In genomic region chr12:124203176-124203575, GRCh38 we compare ENCODE assay signal across 20 cellular contexts.
DNase-seq lines count a peak whose midpoint lies in the region; ATAC-seq, FAIRE-seq and TF ChIP-seq lines count a peak whose summit lies in the region.
"Had no signal": no experiment of that assay in that cellular context is flagged by ENCODE, and none has a peak within 500 bp of the region (broad histone marks: within the 10 kb centered on the region; RNA-seq: fewer than 3 reads in every experiment).

No MANE protein-coding gene starts in this region.

- H3K4me3 Mint-ChIP-seq in type B pancreatic cell: peak overlapping the region; percentile 45
- H3K4me3 Mint-ChIP-seq in H9: no peak overlapping the region
- H3K4me3 Mint-ChIP-seq: CD14-positive monocyte; CD4-positive, alpha-beta memory T cell; CD4-positive, CD25-positive, alpha-beta regulatory T cell; CD8-positive, alpha-beta memory T cell had no signal

- H2AFZ ChIP-seq in H9 (ENCODE audit: low read length): no peak overlapping the region

- no peak overlapping the region for H2BK120ac ChIP-seq in H9 (ENCODE audit: low read depth, low read length, poor library complexity, severe bottlenecking)

- no peak overlapping the region for H2BK20ac ChIP-seq in H9 (ENCODE audit: low read depth, low read length, poor library complexity, severe bottlenecking)

- H3K79me2 ChIP-seq in H9 (ENCODE audit: insufficient read depth, low read length): no peaks in the 10 kb centered on the region

- H3K27ac ChIP-seq in HEK293 (ENCODE audit: extremely low read depth, low read depth, low read length) (no peak overlapping the region), H9 (ENCODE audit: insufficient read length, low read depth, low read length) (no peak overlapping the region)
- H3K27ac ChIP-seq: BLaER1 had no signal

- POLR2A ChIA-PET in HEK293 (lab: Yijun Ruan, JAX): no interaction called here

- no peak overlapping the region for H3K4ac ChIP-seq in H9 (ENCODE audit: low read depth, low read length)

- no peak for ATAC-seq in GM18517 (IDR thresholded peaks at IDR 0.05; ENCODE audit: unreplicated experiment)

- no peaks in the 10 kb centered on the region for H4K20me1 ChIP-seq in H9 (ENCODE audit: control insufficient read depth, insufficient read depth, insufficient read length)
- H4K20me1 ChIP-seq: BLaER1 had no signal

- H3K9me3 ChIP-seq in HEK293 (ENCODE audit: control insufficient read depth, insufficient read depth, low read depth, low read length) (no peaks in the 10 kb centered on the region), H9 (ENCODE audit: control insufficient read depth, low read depth, low read length) (no peaks in the 10 kb centered on the region)

- H3K9me3 Mint-ChIP-seq in type B pancreatic cell: peaks cover 13% of the 10 kb centered on the region
- peaks cover 4 to 10% of the 10 kb centered on the region in 2 experiments; a peak in 4 of 5 replicates for H3K9me3 Mint-ChIP-seq in H9

- H3K4me1 Mint-ChIP-seq in type B pancreatic cell (ENCODE audit: unreplicated experiment) (peaks cover 25% of the 10 kb centered on the region), H9 (peaks cover 23 to 25% of the 10 kb centered on the region in 2 experiments)
- H3K4me1 Mint-ChIP-seq: CD14-positive monocyte; CD4-positive, alpha-beta memory T cell; CD4-positive, CD25-positive, alpha-beta regulatory T cell; CD8-positive, alpha-beta memory T cell had no signal

- H3K36me3 ChIP-seq in HEK293 (ENCODE audit: control insufficient read depth in 2 of 2, insufficient read depth in 1 of 2, low read length in 2 of 2): no peaks in the 10 kb centered on the region
- H3K36me3 ChIP-seq: BE2C, BLaER1 had no signal

- H4K5ac ChIP-seq in H9 (ENCODE audit: insufficient read length, low read depth, low read length): no peak overlapping the region

- no peak overlapping the region for H2BK12ac ChIP-seq in H9 (ENCODE audit: insufficient read length, low read depth, low read length)

- H3K27me3 ChIP-seq in H9 (ENCODE audit: insufficient read depth, low read length): no peaks in the 10 kb centered on the region
- H3K27me3 ChIP-seq: BLaER1 had no signal

- H3T11ph ChIP-seq in H9 (ENCODE audit: low read length): no peak overlapping the region

- DNase-seq in D721Med (ENCODE audit: insufficient read length, low spot score) (no peak), type B pancreatic cell (ENCODE audit: extremely low spot score, unreplicated experiment) (no peak), H9 (no peak)
- DNase-seq: 8988T; ACHN; BE2C; C1 segment of cervical spinal cord; CD4-positive, alpha-beta memory T cell; CD4-positive, CD25-positive, alpha-beta regulatory T cell; CD8-positive, alpha-beta memory T cell; COR-L47; DMS79 treated with DMSO at 0.1 percent for 48 hours; GF-D8 had no signal

- H3K79me1 ChIP-seq in H9 (ENCODE audit: insufficient read depth, low read depth, low read length, poor library complexity, severe bottlenecking): no peaks in the 10 kb centered on the region

- no peak overlapping the region for H3K14ac ChIP-seq in H9 (ENCODE audit: insufficient read depth, low read length)

- FAIRE-seq in D721Med (lab: Jason Lieb, UNC): peak; percentile 68
- FAIRE-seq: A204.1, G401.6, GM12891 had no signal

- H3K4me3 ChIP-seq in HEK293 (ENCODE audit: low read depth, low read length): no peak overlapping the region
- H3K4me3 ChIP-seq: BLaER1 had no signal

- no peak overlapping the region for H2AK5ac ChIP-seq in H9 (ENCODE audit: insufficient read length, low read length)

- H3K36me3 Mint-ChIP-seq in type B pancreatic cell: peaks cover 4% of the 10 kb centered on the region
- peaks cover 0 to 17% (median 4%) of the 10 kb centered on the region in 3 experiments; a peak in 5 of 7 replicates for H3K36me3 Mint-ChIP-seq in H9 (ENCODE audit: insufficient read depth in 1 of 3, low read depth in 3 of 3)
- H3K36me3 Mint-ChIP-seq: CD14-positive monocyte; CD4-positive, alpha-beta memory T cell; CD4-positive, CD25-positive, alpha-beta regulatory T cell; CD8-positive, alpha-beta memory T cell had no signal

- H4K91ac ChIP-seq in H9 (ENCODE audit: insufficient read length, low read depth, low read length): no peak overlapping the region

- no peak overlapping the region for H3K18ac ChIP-seq in H9 (ENCODE audit: insufficient read length, low read depth, low read length)

- TF ChIP-seq CTCF in D721Med (IDR thresholded peaks at IDR 0.05; ENCODE audit: insufficient read depth, missing control alignments) (no peak), HEK293 (tag by site-specific recombination; IDR thresholded peaks at IDR 0.05) (no peak), type B pancreatic cell (conservative IDR thresholded peaks at IDR 0.05) (no peak), H9 (conservative IDR thresholded peaks at IDR 0.05) (no peak)

- no peaks in the 10 kb centered on the region for H3K4me1 ChIP-seq in HEK293 (ENCODE audit: control insufficient read depth, insufficient read depth, low read length)
- no peaks in the 10 kb centered on the region for H3K4me1 ChIP-seq in H9 (ENCODE audit: insufficient read depth, low read length)
- H3K4me1 ChIP-seq: BE2C, BLaER1 had no signal

- no peak overlapping the region for H3K4me2 ChIP-seq in H9 (ENCODE audit: insufficient read depth, insufficient read length, low read length)
- H3K4me2 ChIP-seq: BLaER1 had no signal

- H3K23me2 ChIP-seq in H9 (ENCODE audit: insufficient read length, low read depth, low read length, poor library complexity, severe bottlenecking): no peaks in the 10 kb centered on the region

- no peak overlapping the region for H3K56ac ChIP-seq in H9 (ENCODE audit: insufficient read length, low read depth, low read length)

- H2BK5ac ChIP-seq in H9 (ENCODE audit: insufficient read length, low read length): no peak overlapping the region

- H3K27ac Mint-ChIP-seq in type B pancreatic cell (no peak overlapping the region), H9 (no peak overlapping the region)
- H3K27ac Mint-ChIP-seq: CD14-positive monocyte; CD4-positive, alpha-beta memory T cell; CD4-positive, CD25-positive, alpha-beta regulatory T cell; CD8-positive, alpha-beta memory T cell had no signal

- peaks cover 12% of the 10 kb centered on the region for H3K27me3 Mint-ChIP-seq in type B pancreatic cell
- H3K27me3 Mint-ChIP-seq in H9 (ENCODE audit: low read depth): peaks cover 13% of the 10 kb centered on the region

- no peak overlapping the region for H3K9ac ChIP-seq in H9 (ENCODE audit: extremely low read depth, insufficient read length, low read length)
- H3K9ac ChIP-seq: BLaER1 had no signal

- H3K23ac ChIP-seq in H9 (ENCODE audit: insufficient read length, low read depth, low read length): no peak overlapping the region

- no peak overlapping the region for H4K8ac ChIP-seq in H9 (replicated peaks; ENCODE audit: insufficient read length, low read depth, low read length)

- H2BK15ac ChIP-seq in H9 (ENCODE audit: low read depth, low read length): no peak overlapping the region

- no CpG with 5 or more reads among the region's 5 CpGs for WGBS in H9 (ENCODE audit: extremely low coverage, insufficient read length, low lambda C conversion rate)

- CTCF ChIA-PET in HEK293 (lab: Yijun Ruan, JAX): no interaction called here

TF ChIP-seq in HEK293, 187 proteins besides CTCF, POLR2A, EP300 and RAD21:
- TF ChIP-seq, protein P1, sequence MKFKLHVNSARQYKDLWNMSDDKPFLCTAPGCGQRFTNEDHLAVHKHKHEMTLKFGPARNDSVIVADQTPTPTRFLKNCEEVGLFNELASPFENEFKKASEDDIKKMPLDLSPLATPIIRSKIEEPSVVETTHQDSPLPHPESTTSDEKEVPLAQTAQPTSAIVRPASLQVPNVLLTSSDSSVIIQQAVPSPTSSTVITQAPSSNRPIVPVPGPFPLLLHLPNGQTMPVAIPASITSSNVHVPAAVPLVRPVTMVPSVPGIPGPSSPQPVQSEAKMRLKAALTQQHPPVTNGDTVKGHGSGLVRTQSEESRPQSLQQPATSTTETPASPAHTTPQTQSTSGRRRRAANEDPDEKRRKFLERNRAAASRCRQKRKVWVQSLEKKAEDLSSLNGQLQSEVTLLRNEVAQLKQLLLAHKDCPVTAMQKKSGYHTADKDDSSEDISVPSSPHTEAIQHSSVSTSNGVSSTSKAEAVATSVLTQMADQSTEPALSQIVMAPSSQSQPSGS (tag by site-specific recombination; IDR thresholded peaks at IDR 0.05; ENCODE audit: low read depth): peak; percentile 72
- TF ChIP-seq ZNF654 (tag by site-specific recombination; IDR thresholded peaks at IDR 0.05; ENCODE audit: low read depth): no peak
